Comparison of ENCODE assay signal across 1 cellular context in the genomic region with DNA sequence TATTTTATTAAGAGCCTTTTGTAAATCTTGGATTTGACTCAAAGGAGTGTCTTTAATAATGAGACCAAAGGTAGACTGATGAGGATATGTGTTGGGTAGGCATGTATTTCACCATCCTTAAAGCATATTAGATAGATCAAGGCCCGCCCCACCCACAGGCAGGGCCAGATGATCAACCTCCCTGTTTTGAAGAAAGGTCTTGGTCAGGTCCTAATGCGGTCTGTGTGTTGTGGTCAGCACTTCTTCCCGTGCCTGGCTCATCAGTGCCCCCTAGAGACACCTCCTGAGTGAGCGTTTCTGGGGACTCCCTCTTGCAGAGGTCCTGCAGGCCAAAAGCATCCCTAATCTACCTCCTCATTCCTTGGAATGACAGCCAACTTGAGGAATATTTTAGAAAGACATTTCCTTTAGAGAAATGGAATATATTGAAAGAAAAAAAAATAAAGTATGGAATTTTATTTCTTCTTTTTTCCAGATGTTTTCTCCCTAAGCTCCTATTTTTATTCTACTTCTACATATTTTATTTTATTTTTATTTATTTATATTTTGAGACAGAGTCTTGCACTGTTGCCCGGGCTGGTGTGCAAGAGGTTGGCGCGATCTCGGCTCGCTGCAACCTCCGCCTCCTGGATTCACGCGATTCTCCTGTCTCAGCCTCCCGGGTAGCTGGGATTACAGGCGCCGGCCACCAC.
A peak's percentile ranks its signal among the peaks of the same experiment; 100 is the strongest.
TF ChIP-seq lines count a peak whose summit lies in the region.

No MANE protein-coding gene starts in this region.

TF ChIP-seq in HepG2, 621 proteins besides CTCF, POLR2A, EP300 and RAD21 (continued from another document and continues in another):
- TF ChIP-seq ZNF800 (CRISPR knock-in tag; IDR thresholded peaks at IDR 0.05) = no peak
- no peak for TF ChIP-seq FLYWCH1 (CRISPR knock-in tag; IDR thresholded peaks at IDR 0.05)
- TF ChIP-seq ATF7 (IDR thresholded peaks at IDR 0.05) = no peak
- TF ChIP-seq ATF7 (CRISPR knock-in tag; IDR thresholded peaks at IDR 0.05) = no peak
- no peak for TF ChIP-seq PTBP1 (IDR thresholded peaks at IDR 0.05; ENCODE audit: low read depth, low read length, poor library complexity, severe bottlenecking)
- TF ChIP-seq ZNF382 (CRISPR knock-in tag; IDR thresholded peaks at IDR 0.05; ENCODE audit: borderline replicate concordance) = no peak
- no peak for TF ChIP-seq SRY (CRISPR knock-in tag; IDR thresholded peaks at IDR 0.05)
- TF ChIP-seq ZFP36L1 (CRISPR knock-in tag; IDR thresholded peaks at IDR 0.05) = no peak
- TF ChIP-seq ATRX (CRISPR knock-in tag; IDR thresholded peaks at IDR 0.05; ENCODE audit: borderline replicate concordance) = no peak
- no peak for TF ChIP-seq ZNF296 (CRISPR knock-in tag; conservative IDR thresholded peaks at IDR 0.05)
- no peak for TF ChIP-seq ZNF850 (CRISPR knock-in tag; conservative IDR thresholded peaks at IDR 0.05)
- peak; percentile 33; the same call in 1 of the 2 replicates for TF ChIP-seq NCOA2 (CRISPR knock-in tag; IDR thresholded peaks at IDR 0.05)
- TF ChIP-seq ETV5 (CRISPR knock-in tag; IDR thresholded peaks at IDR 0.05; ENCODE audit: borderline replicate concordance) = no peak
- TF ChIP-seq ZNF34 (CRISPR knock-in tag; IDR thresholded peaks at IDR 0.05; ENCODE audit: borderline replicate concordance) = no peak
- no peak for TF ChIP-seq POLR2AphosphoS2 (IDR thresholded peaks at IDR 0.05; ENCODE audit: low read depth, low read length)
- TF ChIP-seq SIN3A (IDR thresholded peaks at IDR 0.05; ENCODE audit: borderline replicate concordance, low read depth, low read length) = no peak
- no peak for TF ChIP-seq DDIT3 (CRISPR knock-in tag; IDR thresholded peaks at IDR 0.05)
- TF ChIP-seq, protein P1, sequence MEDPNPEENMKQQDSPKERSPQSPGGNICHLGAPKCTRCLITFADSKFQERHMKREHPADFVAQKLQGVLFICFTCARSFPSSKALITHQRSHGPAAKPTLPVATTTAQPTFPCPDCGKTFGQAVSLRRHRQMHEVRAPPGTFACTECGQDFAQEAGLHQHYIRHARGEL (CRISPR knock-in tag; IDR thresholded peaks at IDR 0.05) = no peak
- peak; percentile 71; the same call in 1 of the 2 replicates for TF ChIP-seq MIER3 (CRISPR knock-in tag; IDR thresholded peaks at IDR 0.05; ENCODE audit: borderline replicate concordance)
- 0 out of 2 replicates have a peak, but pooled peaks have one; percentile 22 for TF ChIP-seq FOXJ3 (CRISPR knock-in tag; IDR thresholded peaks at IDR 0.05; ENCODE audit: borderline replicate concordance)
- no peak for TF ChIP-seq ZNF879 (CRISPR knock-in tag; IDR thresholded peaks at IDR 0.05)
- no peak for TF ChIP-seq MLLT10 (CRISPR knock-in tag; IDR thresholded peaks at IDR 0.05)
- TF ChIP-seq, protein P2, sequence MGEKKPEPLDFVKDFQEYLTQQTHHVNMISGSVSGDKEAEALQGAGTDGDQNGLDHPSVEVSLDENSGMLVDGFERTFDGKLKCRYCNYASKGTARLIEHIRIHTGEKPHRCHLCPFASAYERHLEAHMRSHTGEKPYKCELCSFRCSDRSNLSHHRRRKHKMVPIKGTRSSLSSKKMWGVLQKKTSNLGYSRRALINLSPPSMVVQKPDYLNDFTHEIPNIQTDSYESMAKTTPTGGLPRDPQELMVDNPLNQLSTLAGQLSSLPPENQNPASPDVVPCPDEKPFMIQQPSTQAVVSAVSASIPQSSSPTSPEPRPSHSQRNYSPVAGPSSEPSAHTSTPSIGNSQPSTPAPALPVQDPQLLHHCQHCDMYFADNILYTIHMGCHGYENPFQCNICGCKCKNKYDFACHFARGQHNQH (CRISPR knock-in tag; IDR thresholded peaks at IDR 0.05) = peak; percentile 79; the same call in 1 of the 2 replicates
- no peak for TF ChIP-seq CCAR2 (optimal IDR thresholded peaks at IDR 0.05; ENCODE audit: low read depth, low read length)
- TF ChIP-seq, protein P3, sequence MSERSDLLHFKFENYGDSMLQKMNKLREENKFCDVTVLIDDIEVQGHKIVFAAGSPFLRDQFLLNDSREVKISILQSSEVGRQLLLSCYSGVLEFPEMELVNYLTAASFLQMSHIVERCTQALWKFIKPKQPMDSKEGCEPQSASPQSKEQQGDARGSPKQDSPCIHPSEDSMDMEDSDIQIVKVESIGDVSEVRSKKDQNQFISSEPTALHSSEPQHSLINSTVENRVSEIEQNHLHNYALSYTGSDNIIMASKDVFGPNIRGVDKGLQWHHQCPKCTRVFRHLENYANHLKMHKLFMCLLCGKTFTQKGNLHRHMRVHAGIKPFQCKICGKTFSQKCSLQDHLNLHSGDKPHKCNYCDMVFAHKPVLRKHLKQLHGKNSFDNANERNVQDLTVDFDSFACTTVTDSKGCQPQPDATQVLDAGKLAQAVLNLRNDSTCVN (CRISPR knock-in tag; IDR thresholded peaks at IDR 0.05; ENCODE audit: borderline replicate concordance) = no peak
- no peak for TF ChIP-seq CENPT (CRISPR knock-in tag; IDR thresholded peaks at IDR 0.05; ENCODE audit: low read depth)
- peak; percentile 74 for TF ChIP-seq XRCC5 (optimal IDR thresholded peaks at IDR 0.05; ENCODE audit: low read length)
- no peak for TF ChIP-seq ZNF432 (CRISPR knock-in tag; IDR thresholded peaks at IDR 0.05; ENCODE audit: borderline replicate concordance)
- TF ChIP-seq, protein P4, sequence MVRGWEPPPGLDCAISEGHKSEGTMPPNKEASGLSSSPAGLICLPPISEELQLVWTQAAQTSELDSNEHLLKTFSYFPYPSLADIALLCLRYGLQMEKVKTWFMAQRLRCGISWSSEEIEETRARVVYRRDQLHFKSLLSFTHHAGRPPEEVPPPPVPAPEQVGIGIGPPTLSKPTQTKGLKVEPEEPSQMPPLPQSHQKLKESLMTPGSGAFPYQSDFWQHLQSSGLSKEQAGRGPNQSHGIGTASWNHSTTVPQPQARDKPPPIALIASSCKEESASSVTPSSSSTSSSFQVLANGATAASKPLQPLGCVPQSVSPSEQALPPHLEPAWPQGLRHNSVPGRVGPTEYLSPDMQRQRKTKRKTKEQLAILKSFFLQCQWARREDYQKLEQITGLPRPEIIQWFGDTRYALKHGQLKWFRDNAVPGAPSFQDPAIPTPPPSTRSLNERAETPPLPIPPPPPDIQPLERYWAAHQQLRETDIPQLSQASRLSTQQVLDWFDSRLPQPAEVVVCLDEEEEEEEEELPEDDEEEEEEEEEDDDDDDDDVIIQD (CRISPR knock-in tag; IDR thresholded peaks at IDR 0.05; ENCODE audit: low read depth) = 0 out of 2 replicates have a peak, but pooled peaks have one; percentile 61
- no peak for TF ChIP-seq HES4 (CRISPR knock-in tag; IDR thresholded peaks at IDR 0.05; ENCODE audit: borderline replicate concordance)
- TF ChIP-seq ZNF775 (CRISPR knock-in tag; IDR thresholded peaks at IDR 0.05; ENCODE audit: borderline replicate concordance) = no peak
- TF ChIP-seq NFE2 (CRISPR knock-in tag; IDR thresholded peaks at IDR 0.05) = no peak
- TF ChIP-seq PRPF4 (IDR thresholded peaks at IDR 0.05; ENCODE audit: low read depth, low read length, poor library complexity, severe bottlenecking) = no peak
- no peak for TF ChIP-seq CHD4 (IDR thresholded peaks at IDR 0.05; ENCODE audit: borderline replicate concordance, low read length)
- no peak for TF ChIP-seq SNRNP70 (IDR thresholded peaks at IDR 0.05; ENCODE audit: low read depth, low read length)
- TF ChIP-seq ARID2 (CRISPR knock-in tag; IDR thresholded peaks at IDR 0.05; ENCODE audit: borderline replicate concordance) = no peak
- TF ChIP-seq ZNF770 (CRISPR knock-in tag; IDR thresholded peaks at IDR 0.05) = no peak
- TF ChIP-seq PHF21A (CRISPR knock-in tag; IDR thresholded peaks at IDR 0.05) = no peak
- TF ChIP-seq STAT5B (CRISPR knock-in tag; IDR thresholded peaks at IDR 0.05) = 0 out of 2 replicates have a peak, but pooled peaks have one; percentile 56
- TF ChIP-seq FOXP1 (IDR thresholded peaks at IDR 0.05) = no peak
- 0 out of 2 replicates have a peak, but pooled peaks have one; percentile 18 for TF ChIP-seq FOXP1 (CRISPR knock-in tag; IDR thresholded peaks at IDR 0.05)
- no peak for TF ChIP-seq ZNF337 (CRISPR knock-in tag; IDR thresholded peaks at IDR 0.05; ENCODE audit: borderline replicate concordance, low read depth)
- no peak for TF ChIP-seq ZNF777 (CRISPR knock-in tag; IDR thresholded peaks at IDR 0.05)
- no peak for TF ChIP-seq NFKB2 (CRISPR knock-in tag; IDR thresholded peaks at IDR 0.05; ENCODE audit: borderline replicate concordance)
- no peak for TF ChIP-seq ZNF788 (CRISPR knock-in tag; IDR thresholded peaks at IDR 0.05; ENCODE audit: borderline replicate concordance)
- TF ChIP-seq KLF16 (CRISPR knock-in tag; IDR thresholded peaks at IDR 0.05) = 0 out of 4 replicates have a peak, but pooled peaks of 1 of the 2 experiments have one; percentile 20
- no peak for TF ChIP-seq NFATC3 (CRISPR knock-in tag; IDR thresholded peaks at IDR 0.05)
- no peak for TF ChIP-seq ZBTB39 (CRISPR knock-in tag; IDR thresholded peaks at IDR 0.05)
- TF ChIP-seq NR2F6 (IDR thresholded peaks at IDR 0.05) = no peak
- TF ChIP-seq NR2F6 (CRISPR knock-in tag; IDR thresholded peaks at IDR 0.05) = peak; percentile 49; the same call in 1 of the 2 replicates
- TF ChIP-seq ZNF33B (CRISPR knock-in tag; IDR thresholded peaks at IDR 0.05) = no peak
- no peak for TF ChIP-seq ZNF430 (CRISPR knock-in tag; IDR thresholded peaks at IDR 0.05)
- TF ChIP-seq, protein P5, sequence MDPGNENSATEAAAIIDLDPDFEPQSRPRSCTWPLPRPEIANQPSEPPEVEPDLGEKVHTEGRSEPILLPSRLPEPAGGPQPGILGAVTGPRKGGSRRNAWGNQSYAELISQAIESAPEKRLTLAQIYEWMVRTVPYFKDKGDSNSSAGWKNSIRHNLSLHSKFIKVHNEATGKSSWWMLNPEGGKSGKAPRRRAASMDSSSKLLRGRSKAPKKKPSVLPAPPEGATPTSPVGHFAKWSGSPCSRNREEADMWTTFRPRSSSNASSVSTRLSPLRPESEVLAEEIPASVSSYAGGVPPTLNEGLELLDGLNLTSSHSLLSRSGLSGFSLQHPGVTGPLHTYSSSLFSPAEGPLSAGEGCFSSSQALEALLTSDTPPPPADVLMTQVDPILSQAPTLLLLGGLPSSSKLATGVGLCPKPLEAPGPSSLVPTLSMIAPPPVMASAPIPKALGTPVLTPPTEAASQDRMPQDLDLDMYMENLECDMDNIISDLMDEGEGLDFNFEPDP (CRISPR knock-in tag; conservative IDR thresholded peaks at IDR 0.05) = no peak
- no peak for TF ChIP-seq FOXK2 (IDR thresholded peaks at IDR 0.05)
- no peak for TF ChIP-seq HNRNPK (IDR thresholded peaks at IDR 0.05; ENCODE audit: low read depth, low read length, poor library complexity, severe bottlenecking)
- TF ChIP-seq CENPX (CRISPR knock-in tag; IDR thresholded peaks at IDR 0.05) = no peak
- TF ChIP-seq, protein P6, sequence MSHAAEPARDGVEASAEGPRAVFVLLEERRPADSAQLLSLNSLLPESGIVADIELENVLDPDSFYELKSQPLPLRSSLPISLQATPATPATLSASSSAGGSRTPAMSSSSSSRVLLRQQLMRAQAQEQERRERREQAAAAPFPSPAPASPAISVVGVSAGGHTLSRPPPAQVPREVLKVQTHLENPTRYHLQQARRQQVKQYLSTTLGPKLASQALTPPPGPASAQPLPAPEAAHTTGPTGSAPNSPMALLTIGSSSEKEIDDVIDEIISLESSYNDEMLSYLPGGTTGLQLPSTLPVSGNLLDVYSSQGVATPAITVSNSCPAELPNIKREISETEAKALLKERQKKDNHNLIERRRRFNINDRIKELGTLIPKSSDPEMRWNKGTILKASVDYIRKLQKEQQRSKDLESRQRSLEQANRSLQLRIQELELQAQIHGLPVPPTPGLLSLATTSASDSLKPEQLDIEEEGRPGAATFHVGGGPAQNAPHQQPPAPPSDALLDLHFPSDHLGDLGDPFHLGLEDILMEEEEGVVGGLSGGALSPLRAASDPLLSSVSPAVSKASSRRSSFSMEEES (CRISPR knock-in tag; IDR thresholded peaks at IDR 0.05) = no peak
- TF ChIP-seq SMARCC2 (IDR thresholded peaks at IDR 0.05) = no peak
- no peak for TF ChIP-seq ZNF615 (CRISPR knock-in tag; IDR thresholded peaks at IDR 0.05; ENCODE audit: borderline replicate concordance)
